8 cellular contexts compared by ENCODE assay signal in the genomic region with DNA sequence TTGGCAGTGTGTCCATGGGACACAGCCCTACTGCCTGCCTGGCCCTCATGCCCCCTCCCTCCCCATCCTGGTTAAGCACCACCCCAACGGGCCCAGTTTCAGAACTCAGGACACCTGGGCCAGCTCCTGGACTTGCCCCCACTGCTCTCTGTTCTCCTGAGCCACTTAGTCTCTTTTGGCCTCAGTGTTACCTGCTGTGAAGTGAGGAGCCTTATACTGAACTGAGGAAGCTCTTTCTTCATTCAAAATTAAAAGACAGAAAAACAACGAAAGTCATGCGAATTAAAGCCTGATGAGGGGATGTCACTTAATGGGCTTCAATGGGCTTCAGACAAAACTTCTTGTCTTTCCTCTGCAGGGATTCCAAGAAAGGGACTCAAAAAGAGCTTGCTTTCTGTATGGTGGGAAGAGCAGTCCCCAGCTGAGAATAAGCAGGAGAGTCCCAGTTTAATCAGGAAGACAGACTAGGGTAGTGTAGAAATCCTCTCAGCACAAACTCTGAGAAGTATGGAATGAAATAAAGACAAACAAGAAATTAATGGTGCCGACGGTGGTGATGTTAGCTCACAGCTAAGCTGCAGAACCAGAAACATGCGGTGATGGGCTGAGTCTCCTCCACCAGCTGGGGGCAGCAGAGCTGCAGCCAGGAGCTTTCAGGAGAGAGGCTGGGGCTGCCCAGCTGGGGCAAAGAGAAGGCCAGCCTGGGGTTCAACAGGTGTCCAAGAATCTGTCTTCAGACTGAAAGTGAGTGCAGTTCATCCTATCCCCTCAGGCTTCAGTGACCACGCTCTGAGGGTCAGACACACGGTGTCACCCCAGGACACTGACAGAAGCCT.
DNase-seq lines count a peak whose midpoint lies in the region; ATAC-seq and TF ChIP-seq lines count a peak whose summit lies in the region.

No MANE protein-coding gene starts in this region.

- no peak overlapping the region for H3K27ac Mint-ChIP-seq in WTC11
- no peak overlapping the region for H3K27ac Mint-ChIP-seq in activated T-helper 2 cell treated with anti-CD3 and anti-CD28 coated beads, Interferon-gamma antibody, Interleukin-2, Interleukin-4, amounts not matched to agents 10 μg/mL and 5 μg/mL and 100 μg/mL, durations not matched to agents 14 hours and 24 hours and 36 hours

- TF ChIP-seq CTCF in WTC11 (IDR thresholded peaks at IDR 0.05) = peak; percentile 35; the same call in 1 of the 2 replicates

- H3K9me3 Mint-ChIP-seq in WTC11 = no peaks in the 10 kb centered on the region
- H3K9me3 Mint-ChIP-seq in activated T-helper 2 cell treated with anti-CD3 and anti-CD28 coated beads, Interferon-gamma antibody, Interleukin-2, Interleukin-4, amounts not matched to agents 10 μg/mL and 5 μg/mL and 100 μg/mL, durations not matched to agents 14 hours and 24 hours and 36 hours = no peaks in the 10 kb centered on the region

- no peaks in the 10 kb centered on the region for H3K36me3 Mint-ChIP-seq in WTC11
- H3K36me3 Mint-ChIP-seq in activated T-helper 2 cell treated with anti-CD3 and anti-CD28 coated beads, Interferon-gamma antibody, Interleukin-2, Interleukin-4, amounts not matched to agents 10 μg/mL and 5 μg/mL and 100 μg/mL, durations not matched to agents 14 hours and 24 hours and 36 hours (ENCODE audit: low read depth) = no peaks in the 10 kb centered on the region

- DNase-seq in NCI-H1694 (lab: John Stamatoyannopoulos, UW) (peak; percentile 2), NCI-H1694 treated with DMSO at 0.1 percent for 48 hours (lab: John Stamatoyannopoulos, UW) (no peak), HEK293T (ENCODE audit: extremely low spot score) (peak; percentile 55), WTC11 (ENCODE audit: low spot score) (peak; percentile 74), posterior cingulate gyrus (peak in 6 of 10 donors; percentile 24 to 92 (median 36)), RKO (ENCODE audit: low spot score) (no peak)
- DNase-seq in activated T-helper 2 cell treated with anti-CD3 and anti-CD28 coated beads, Interferon-gamma antibody, Interleukin-2, Interleukin-4, amounts not matched to agents 10 μg/mL and 5 μg/mL and 100 μg/mL, durations not matched to agents 14 hours and 24 hours and 36 hours (ENCODE audit: low spot score) = no peak

- intact Hi-C loops in posterior cingulate gyrus (cut with DNase I) = no loop called here
- intact Hi-C loops in activated T-helper 2 cell treated with anti-CD3 and anti-CD28 coated beads, Interferon-gamma antibody, Interleukin-2, Interleukin-4, amounts not matched to agents 10 μg/mL and 5 μg/mL and 100 μg/mL, durations not matched to agents 14 hours and 24 hours and 36 hours (cut with micrococcal nuclease) = loop anchor here (5.0 to 10.0 kb wide), 2 partner anchors 33 to 51 kb away; no protein-coding TSS in a partner anchor

- POLR2A ChIA-PET in HEK293T (lab: Yijun Ruan, JAX) = no interaction called here
- POLR2A ChIA-PET in WTC11 (lab: Charles Lee) = no interaction called here

- H3K4me3 Mint-ChIP-seq in WTC11 = no peak overlapping the region
- H3K4me3 Mint-ChIP-seq in activated T-helper 2 cell treated with anti-CD3 and anti-CD28 coated beads, Interferon-gamma antibody, Interleukin-2, Interleukin-4, amounts not matched to agents 10 μg/mL and 5 μg/mL and 100 μg/mL, durations not matched to agents 14 hours and 24 hours and 36 hours (ENCODE audit: low read depth) = no peak overlapping the region

- H3K27me3 Mint-ChIP-seq in WTC11 (ENCODE audit: low read depth) = peaks cover 91% of the 10 kb centered on the region
- H3K27me3 Mint-ChIP-seq in activated T-helper 2 cell treated with anti-CD3 and anti-CD28 coated beads, Interferon-gamma antibody, Interleukin-2, Interleukin-4, amounts not matched to agents 10 μg/mL and 5 μg/mL and 100 μg/mL, durations not matched to agents 14 hours and 24 hours and 36 hours (ENCODE audit: low read depth) = peaks cover 25% of the 10 kb centered on the region

- peak; percentile 86 for ATAC-seq in WTC11
- peak; percentile 44 for ATAC-seq in esophagus mucosa

- CTCF ChIA-PET in HEK293T (lab: Yijun Ruan, JAX) = interaction anchor here (0.5 to 1.8 kb wide), 18 partner anchors 8 to 661 kb away, joined by 3 to 12 read pairs (median 4); no protein-coding TSS in a partner anchor
- CTCF ChIA-PET in WTC11 (lab: Charles Lee) = interaction anchor here (0.7 to 4.9 kb wide), 46 partner anchors 8 to 808 kb away, joined by 3 to 58 read pairs (median 8); no protein-coding TSS in a partner anchor

- peaks cover 19% of the 10 kb centered on the region for H3K4me1 Mint-ChIP-seq in WTC11
- peaks cover 1% of the 10 kb centered on the region for H3K4me1 Mint-ChIP-seq in activated T-helper 2 cell treated with anti-CD3 and anti-CD28 coated beads, Interferon-gamma antibody, Interleukin-2, Interleukin-4, amounts not matched to agents 10 μg/mL and 5 μg/mL and 100 μg/mL, durations not matched to agents 14 hours and 24 hours and 36 hours (ENCODE audit: low read depth)

TF ChIP-seq in HEK293T, 16 proteins besides CTCF, POLR2A, EP300 and RAD21:
- TF ChIP-seq FOXK2 (IDR thresholded peaks at IDR 0.05) (no peak), ARNT (IDR thresholded peaks at IDR 0.05) (no peak)

TF ChIP-seq in WTC11, 78 proteins besides CTCF, POLR2A, EP300 and RAD21:
- TF ChIP-seq GABPB1 (CRISPR knock-in tag; IDR thresholded peaks at IDR 0.05) (no peak), STAT6 (CRISPR knock-in tag; conservative IDR thresholded peaks at IDR 0.05; ENCODE audit: low read depth) (no peak), ELF4 (CRISPR knock-in tag; IDR thresholded peaks at IDR 0.05; ENCODE audit: low read depth) (no peak), ZNF263 (CRISPR knock-in tag; IDR thresholded peaks at IDR 0.05; ENCODE audit: low read depth) (no peak), GTF2I (CRISPR knock-in tag; conservative IDR thresholded peaks at IDR 0.05) (no peak)
- TF ChIP-seq, protein P1, sequence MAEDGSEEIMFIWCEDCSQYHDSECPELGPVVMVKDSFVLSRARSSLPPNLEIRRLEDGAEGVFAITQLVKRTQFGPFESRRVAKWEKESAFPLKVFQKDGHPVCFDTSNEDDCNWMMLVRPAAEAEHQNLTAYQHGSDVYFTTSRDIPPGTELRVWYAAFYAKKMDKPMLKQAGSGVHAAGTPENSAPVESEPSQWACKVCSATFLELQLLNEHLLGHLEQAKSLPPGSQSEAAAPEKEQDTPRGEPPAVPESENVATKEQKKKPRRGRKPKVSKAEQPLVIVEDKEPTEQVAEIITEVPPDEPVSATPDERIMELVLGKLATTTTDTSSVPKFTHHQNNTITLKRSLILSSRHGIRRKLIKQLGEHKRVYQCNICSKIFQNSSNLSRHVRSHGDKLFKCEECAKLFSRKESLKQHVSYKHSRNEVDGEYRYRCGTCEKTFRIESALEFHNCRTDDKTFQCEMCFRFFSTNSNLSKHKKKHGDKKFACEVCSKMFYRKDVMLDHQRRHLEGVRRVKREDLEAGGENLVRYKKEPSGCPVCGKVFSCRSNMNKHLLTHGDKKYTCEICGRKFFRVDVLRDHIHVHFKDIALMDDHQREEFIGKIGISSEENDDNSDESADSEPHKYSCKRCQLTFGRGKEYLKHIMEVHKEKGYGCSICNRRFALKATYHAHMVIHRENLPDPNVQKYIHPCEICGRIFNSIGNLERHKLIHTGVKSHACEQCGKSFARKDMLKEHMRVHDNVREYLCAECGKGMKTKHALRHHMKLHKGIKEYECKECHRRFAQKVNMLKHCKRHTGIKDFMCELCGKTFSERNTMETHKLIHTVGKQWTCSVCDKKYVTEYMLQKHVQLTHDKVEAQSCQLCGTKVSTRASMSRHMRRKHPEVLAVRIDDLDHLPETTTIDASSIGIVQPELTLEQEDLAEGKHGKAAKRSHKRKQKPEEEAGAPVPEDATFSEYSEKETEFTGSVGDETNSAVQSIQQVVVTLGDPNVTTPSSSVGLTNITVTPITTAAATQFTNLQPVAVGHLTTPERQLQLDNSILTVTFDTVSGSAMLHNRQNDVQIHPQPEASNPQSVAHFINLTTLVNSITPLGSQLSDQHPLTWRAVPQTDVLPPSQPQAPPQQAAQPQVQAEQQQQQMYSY (CRISPR knock-in tag; IDR thresholded peaks at IDR 0.05) = no peak

Comparison
In these comparisons a context has a peak if more than half of its experiments do, and no peak if none do; other contexts are left out.
1. DNase-seq: peak in NCI-H1694 (single experiment), HEK293T (single experiment), WTC11 (single experiment) and posterior cingulate gyrus (6 of 10); none in NCI-H1694 treated with DMSO at 0.1 percent for 48 hours (single experiment), activated T-helper 2 cell treated with anti-CD3 and anti-CD28 coated beads, Interferon-gamma antibody, Interleukin-2, Interleukin-4, amounts not matched to agents 10 μg/mL and 5 μg/mL and 100 μg/mL, durations not matched to agents 14 hours and 24 hours and 36 hours (single experiment) and RKO (single experiment).